ENCODE assay signal across 14 cellular contexts in the genomic region with DNA sequence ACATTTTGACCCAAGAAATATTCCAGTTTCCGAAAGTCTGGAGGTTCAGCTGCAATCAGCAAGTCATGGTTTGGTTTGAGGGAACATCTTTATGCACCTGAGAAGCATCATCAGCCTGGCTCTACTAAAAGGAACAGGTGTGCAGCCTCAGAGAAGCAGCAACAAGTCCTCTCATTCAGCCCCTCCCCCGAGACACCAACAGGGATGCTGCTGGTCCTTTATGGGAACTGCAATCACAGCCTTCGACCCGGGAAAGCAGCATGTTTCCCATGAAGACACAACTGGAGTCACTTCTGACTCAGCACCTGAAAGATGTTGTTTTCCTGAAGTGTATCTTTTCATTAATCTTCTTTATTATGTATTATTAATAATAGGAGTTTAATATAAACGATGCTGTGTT. TPM values are rescaled to one million over a fixed set of nuclear protein-coding genes. Genes with fewer than 3 reads are reported as not detected.
DNase-seq lines count a peak whose midpoint lies in the region; ATAC-seq and TF ChIP-seq lines count a peak whose summit lies in the region.
"Had no signal": no experiment of that assay in that cellular context is flagged by ENCODE, and none has a peak within 500 bp of the region (broad histone marks: within the 10 kb centered on the region; RNA-seq: fewer than 3 reads in every experiment).

No MANE protein-coding gene starts in this region.

- peaks cover 6% of the 10 kb centered on the region for H3K27me3 Mint-ChIP-seq in Caco-2 (ENCODE audit: insufficient read depth, unreplicated experiment)

- H3K9me3 ChIP-seq in Caco-2 (no peaks in the 10 kb centered on the region), OCI-LY7 (ENCODE audit: low read length) (no peaks in the 10 kb centered on the region)
- H3K9me3 ChIP-seq: adrenal gland had no signal

- no peak overlapping the region for H3K4me3 ChIP-seq in Caco-2 (ENCODE audit: low read depth, low read length)
- no peak overlapping the region for H3K4me3 ChIP-seq in OCI-LY7 (ENCODE audit: low read depth, low read length, poor library complexity, severe bottlenecking)
- H3K4me3 ChIP-seq: adrenal gland had no signal

- no peaks in the 10 kb centered on the region for H3K36me3 Mint-ChIP-seq in Caco-2 (ENCODE audit: insufficient read depth, unreplicated experiment)
- no peaks in the 10 kb centered on the region for H3K36me3 Mint-ChIP-seq in stimulated activated effector memory CD8-positive, alpha-beta T cell treated with anti-CD3 and anti-CD28 coated beads, Interleukin-12 subunit alpha, Interleukin-12 subunit beta, amount 100 ng/mL, for 72 hours

- H3K27ac ChIP-seq in OCI-LY7 (ENCODE audit: low read depth, low read length, poor library complexity, severe bottlenecking), result no peak overlapping the region
- H3K27ac ChIP-seq: adrenal gland had no signal

- H3K36me3 ChIP-seq in Caco-2 (ENCODE audit: control insufficient read depth, insufficient read depth, low read length) (no peaks in the 10 kb centered on the region), OCI-LY7 (ENCODE audit: insufficient read depth, low read length) (no peaks in the 10 kb centered on the region)
- H3K36me3 ChIP-seq: adrenal gland had no signal

- intact Hi-C loops in Caco-2 (cut with micrococcal nuclease; ENCODE audit: unreplicated experiment), result no loop called here
- intact Hi-C loops in OCI-LY7 (cut with micrococcal nuclease; ENCODE audit: unreplicated experiment), result no loop called here

- H2AFZ ChIP-seq in OCI-LY7 (ENCODE audit: low read length), result no peak overlapping the region

- H3K4me1 ChIP-seq in Caco-2 (no peaks in the 10 kb centered on the region), OCI-LY7 (ENCODE audit: insufficient read depth, low read length, poor library complexity, severe bottlenecking) (peaks cover 34% of the 10 kb centered on the region)

- H3K9me3 Mint-ChIP-seq in Caco-2 (ENCODE audit: unreplicated experiment), result no peaks in the 10 kb centered on the region
- no peaks in the 10 kb centered on the region for H3K9me3 Mint-ChIP-seq in stimulated activated effector memory CD8-positive, alpha-beta T cell treated with anti-CD3 and anti-CD28 coated beads, Interleukin-12 subunit alpha, Interleukin-12 subunit beta, amount 100 ng/mL, for 72 hours
- H3K9me3 Mint-ChIP-seq: activated T-cell treated with anti-CD3 and anti-CD28 coated beads, Interleukin-2, amount 50 U/mL, for 4 hours had no signal

- no peak overlapping the region for H3K4me3 Mint-ChIP-seq in Caco-2 (ENCODE audit: unreplicated experiment)
- no peak overlapping the region for H3K4me3 Mint-ChIP-seq in stimulated activated effector memory CD8-positive, alpha-beta T cell treated with anti-CD3 and anti-CD28 coated beads, Interleukin-12 subunit alpha, Interleukin-12 subunit beta, amount 100 ng/mL, for 72 hours
- H3K4me3 Mint-ChIP-seq: activated T-cell treated with anti-CD3 and anti-CD28 coated beads, Interleukin-2, amount 50 U/mL, for 4 hours had no signal

- H3K4me1 Mint-ChIP-seq in Caco-2 (ENCODE audit: low read depth, unreplicated experiment), result peaks cover 4% of the 10 kb centered on the region
- no peaks in the 10 kb centered on the region for H3K4me1 Mint-ChIP-seq in stimulated activated effector memory CD8-positive, alpha-beta T cell treated with anti-CD3 and anti-CD28 coated beads, Interleukin-12 subunit alpha, Interleukin-12 subunit beta, amount 100 ng/mL, for 72 hours

- H4K20me1 ChIP-seq in OCI-LY7 (ENCODE audit: insufficient read depth, low read length), result no peaks in the 10 kb centered on the region

- POLR2A ChIA-PET in Caco-2 (lab: Charles Lee), result no interaction called here
- POLR2A ChIA-PET in OCI-LY7 (lab: Charles Lee), result interaction anchor here (1.2 to 1.3 kb wide), 2 partner anchors 10 to 15 kb away, joined by 3 to 5 read pairs; a partner anchor contains a TSS

- H3K79me2 ChIP-seq in OCI-LY7 (ENCODE audit: insufficient read depth, low read depth, low read length), result no peaks in the 10 kb centered on the region

- H3K4me2 ChIP-seq in OCI-LY7 (ENCODE audit: low read length), result no peak overlapping the region

- H3K27ac Mint-ChIP-seq in Caco-2 (ENCODE audit: unreplicated experiment), result no peak overlapping the region
- no peak overlapping the region for H3K27ac Mint-ChIP-seq in stimulated activated effector memory CD8-positive, alpha-beta T cell treated with anti-CD3 and anti-CD28 coated beads, Interleukin-12 subunit alpha, Interleukin-12 subunit beta, amount 100 ng/mL, for 72 hours

- CTCF ChIA-PET in Caco-2 (lab: Charles Lee), result no interaction called here
- CTCF ChIA-PET in OCI-LY7 (lab: Charles Lee; ENCODE audit: unreplicated experiment), result no interaction called here

- H3K9me2 ChIP-seq in OCI-LY7 (ENCODE audit: insufficient read depth, low read length), result no peaks in the 10 kb centered on the region

- ATAC-seq in HG02623 (IDR thresholded peaks at IDR 0.05; ENCODE audit: unreplicated experiment), result no peak
- no peak for ATAC-seq in stimulated activated effector memory CD8-positive, alpha-beta T cell treated with anti-CD3 and anti-CD28 coated beads, Interleukin-12 subunit alpha, Interleukin-12 subunit beta, amount 100 ng/mL, for 72 hours
- ATAC-seq: activated T-cell treated with anti-CD3 and anti-CD28 coated beads, Interleukin-2, amount 50 U/mL, for 4 hours; Panc1; sciatic nerve had no signal

- no TSS peak for BruUV-seq in Caco-2 (replicated peaks; lab: Mats Ljungman, UMichigan)
- no TSS peak for BruUV-seq in OCI-LY7 (replicated peaks; lab: Mats Ljungman, UMichigan)

- H3K27me3 ChIP-seq in Caco-2 (replicated peaks; ENCODE audit: control insufficient read depth, insufficient read depth, low read length), result no peaks in the 10 kb centered on the region
- H3K27me3 ChIP-seq: adrenal gland had no signal

- TF ChIP-seq CTCF in Caco-2 (IDR thresholded peaks at IDR 0.05; ENCODE audit: insufficient read depth in 1 of 2, low read depth in 1 of 2, low read length in 1 of 2, severe bottlenecking in 1 of 2, unreplicated experiment in 1 of 2) (no peak), GM12872 (IDR thresholded peaks at IDR 0.05; ENCODE audit: insufficient read depth, low read depth, low read length) (0 out of 3 replicates have a peak, but pooled peaks have one; percentile 4), OCI-LY7 (conservative IDR thresholded peaks at IDR 0.05; ENCODE audit: low read length) (no peak)

- peak; percentile 19 to 41 for DNase-seq in Caco-2
- DNase-seq in OCI-LY7 (ENCODE audit: low spot score), result peak; percentile 33
- DNase-seq in iPS-NIHi7 (ENCODE audit: extremely low spot score), result peak; percentile 49
- DNase-seq in stimulated activated effector memory CD8-positive, alpha-beta T cell treated with anti-CD3 and anti-CD28 coated beads, Interleukin-12 subunit alpha, Interleukin-12 subunit beta, amount 100 ng/mL, for 72 hours (ENCODE audit: low spot score in 2 of 2), result no peak
- DNase-seq in T-helper 2 cell, result no peak
- DNase-seq: activated T-cell treated with anti-CD3 and anti-CD28 coated beads, Interleukin-2, amount 50 U/mL, for 4 hours; hypothalamus; NCI-H2081 treated with DMSO at 0.1 percent for 48 hours; stimulated activated naive CD4-positive, alpha-beta T cell had no signal

RNA-seq across cellular contexts. Expression of a gene that starts 15.5 kb away (rescaled TPM):
- total RNA-seq in Caco-2 (2022) (2.3 and 2.4 TPM in 2 replicates), OCI-LY7 (2022) (40.0 and 56.1 TPM in 2 replicates)
- total RNA-seq in OCI-LY7 (2014; rRNA removed; shearing (Covaris generic)), result 85.2 and 100 TPM in 2 replicates

Comparison
In these comparisons a context has a peak if more than half of its experiments do, and no peak if none do; other contexts are left out.
1. DNase-seq: peak in Caco-2 (2 of 2), OCI-LY7 (single experiment) and iPS-NIHi7 (single experiment); none in stimulated activated effector memory CD8-positive, alpha-beta T cell treated with anti-CD3 and anti-CD28 coated beads, Interleukin-12 subunit alpha, Interleukin-12 subunit beta, amount 100 ng/mL, for 72 hours (0 of 2) and T-helper 2 cell (0 of 5).
2. RNA of a gene that starts 15.5 kb away (total RNA-seq): 40.0 to 100 TPM in OCI-LY7; 2.3 to 2.4 TPM in Caco-2; every median in the first group is over 10 times any median in the second.